In the genomic region with DNA sequence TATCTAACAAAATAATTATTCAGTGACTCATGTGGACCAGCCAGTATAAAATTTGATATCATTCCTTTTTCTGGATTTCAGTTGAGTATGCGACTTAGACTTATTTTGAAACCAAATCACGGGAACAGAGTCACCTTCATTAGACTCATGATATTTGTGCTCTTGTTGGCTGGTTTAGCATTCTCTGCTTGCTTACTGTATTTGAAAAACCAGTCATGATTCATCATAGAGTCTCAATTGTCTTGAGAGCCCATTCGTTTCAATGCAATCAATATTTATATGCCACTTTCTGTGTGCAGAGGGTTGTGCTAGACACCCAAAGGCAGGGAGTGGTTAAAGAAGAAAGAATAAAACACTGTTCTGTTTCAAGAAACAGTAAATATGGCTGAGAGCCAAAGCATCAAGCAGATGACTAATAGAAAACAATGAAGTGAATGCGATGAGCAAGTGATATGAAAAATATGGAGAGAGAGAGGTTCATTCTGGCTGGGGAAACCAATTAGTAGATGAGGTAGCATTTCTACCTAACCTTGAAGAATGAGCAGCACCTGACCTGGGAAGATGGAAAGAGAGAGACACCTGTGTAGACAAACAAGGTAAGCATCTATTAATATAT, we compare ENCODE assay signal across 16 cellular contexts.
DNase-seq lines count a peak whose midpoint lies in the region; ATAC-seq, FAIRE-seq and TF ChIP-seq lines count a peak whose summit lies in the region.
"Had no signal": no experiment of that assay in that cellular context is flagged by ENCODE, and none has a peak within 500 bp of the region (broad histone marks: within the 10 kb centered on the region; RNA-seq: fewer than 3 reads in every experiment).

No MANE protein-coding gene starts in this region.

- H3K79me2 ChIP-seq in PC-9 (ENCODE audit: low read depth) (no peaks in the 10 kb centered on the region; the same call in 1 of the 2 replicates), endothelial cell of umbilical vein (ENCODE audit: control insufficient read depth, insufficient read depth, low read length) (no peaks in the 10 kb centered on the region)

- no peak for TF ChIP-seq CTCF in PC-9 (conservative IDR thresholded peaks at IDR 0.05)
- TF ChIP-seq CTCF in endothelial cell of umbilical vein (IDR thresholded peaks at IDR 0.05; ENCODE audit: extremely low read depth in 1 of 2, insufficient read depth in 1 of 2, low read depth in 1 of 2, low read length in 2 of 2): no peak
- no peak for TF ChIP-seq CTCF in nephron progenitor cell (IDR thresholded peaks at IDR 0.05)

- H3K27ac ChIP-seq in PC-9 (peak overlapping the region; percentile 85), endothelial cell of umbilical vein (ENCODE audit: insufficient read depth, low read depth, low read length) (no peak overlapping the region)
- H3K27ac ChIP-seq: psoas muscle, transverse colon, WERI-Rb-1 had no signal

- H3K4me3 ChIP-seq in PC-9: peak overlapping the region; percentile 18; the same call in 1 of the 2 replicates
- H3K4me3 ChIP-seq in endothelial cell of umbilical vein (replicated peaks in 1 of 3; ENCODE audit: insufficient read depth in 1 of 3, low read depth in 1 of 3, low read length in 3 of 3): no peak overlapping the region
- H3K4me3 ChIP-seq: psoas muscle, transverse colon had no signal

- CTCF ChIA-PET in PC-9 (lab: Charles Lee): no interaction called here
- CTCF ChIA-PET in endothelial cell of umbilical vein (lab: Charles Lee): interaction anchor here (1.0 to 1.8 kb wide), 4 partner anchors 14 to 104 kb away, joined by 3 to 6 read pairs (median 4); no protein-coding TSS in a partner anchor

- DNase-seq in GM03348 (ENCODE audit: low spot score) (peak; percentile 46), PC-9 (peak; percentile 37 to 96), endothelial cell of umbilical vein (ENCODE audit: low read depth, low spot score) (peak; percentile 72), nephron progenitor cell (no peak), UCSD-AML1 (lab: John Stamatoyannopoulos, UW; ENCODE audit: unreplicated experiment) (no peak), sciatic nerve (ENCODE audit: low spot score) (no peak), 8988T (no peak), NCI-H2081 (lab: John Stamatoyannopoulos, UW) (no peak)
- DNase-seq: activated T-cell treated with anti-CD3 and anti-CD28 coated beads, Interleukin-2, amount 50 U/mL, for 72 hours; cerebellar nuclear complex; glutamatergic neuron; NCI-H187; psoas muscle; transverse colon; WERI-Rb-1 had no signal

- no peaks in the 10 kb centered on the region for H3K9me2 ChIP-seq in PC-9 (ENCODE audit: insufficient read depth)

- dilution Hi-C loops in endothelial cell of umbilical vein (cut with MboI; ENCODE audit: extremely low pct_ligation_motif_present, low sequenced_read_pairs): loop anchor here (25.0 kb wide), 1 partner anchor 90 kb away; a partner anchor contains a TSS

- FAIRE-seq in endothelial cell of umbilical vein (lab: Jason Lieb, UNC): peak; percentile 58
- FAIRE-seq: D721Med had no signal

- H3K27me3 ChIP-seq in PC-9 (ENCODE audit: insufficient read depth, low read depth): no peaks in the 10 kb centered on the region
- H3K27me3 ChIP-seq in endothelial cell of umbilical vein (ENCODE audit: control insufficient read depth in 2 of 2, insufficient read depth in 2 of 2, low read length in 2 of 2): no peaks in the 10 kb centered on the region
- H3K27me3 ChIP-seq: transverse colon had no signal

- H3K9ac ChIP-seq in endothelial cell of umbilical vein (replicated peaks; ENCODE audit: extremely low read depth, insufficient read depth, low read length): no peak overlapping the region

- no peaks in the 10 kb centered on the region for H3K9me3 ChIP-seq in PC-9 (ENCODE audit: insufficient read depth, low read depth)
- no peaks in the 10 kb centered on the region for H3K9me3 ChIP-seq in endothelial cell of umbilical vein (replicated peaks; ENCODE audit: control insufficient read depth, insufficient read depth, low read length)
- H3K9me3 ChIP-seq: psoas muscle, transverse colon had no signal

- H3K4me1 Mint-ChIP-seq in nephron progenitor cell: peaks cover 39% of the 10 kb centered on the region

- no peak for ATAC-seq in sciatic nerve
- ATAC-seq: activated T-cell treated with anti-CD3 and anti-CD28 coated beads, Interleukin-2, amount 50 U/mL, for 72 hours; psoas muscle had no signal

- BruUV-seq in PC-9 (replicated peaks; lab: Mats Ljungman, UMichigan) (no TSS peak), endothelial cell of umbilical vein (replicated peaks; lab: Mats Ljungman, UMichigan) (no TSS peak)

- no peaks in the 10 kb centered on the region for H3K27me3 Mint-ChIP-seq in nephron progenitor cell (ENCODE audit: low read depth, poor library complexity)

- no peaks in the 10 kb centered on the region for H3K36me3 Mint-ChIP-seq in nephron progenitor cell (ENCODE audit: low read depth)

- no peaks in the 10 kb centered on the region for H3K36me3 ChIP-seq in PC-9 (ENCODE audit: low read depth)
- H3K36me3 ChIP-seq in endothelial cell of umbilical vein (ENCODE audit: control insufficient read depth in 2 of 2, extremely low read depth in 1 of 2, insufficient read depth in 2 of 2, low read length in 2 of 2): no peaks in the 10 kb centered on the region
- H3K36me3 ChIP-seq: transverse colon, WERI-Rb-1 had no signal

- H3K9me3 Mint-ChIP-seq in nephron progenitor cell: no peaks in the 10 kb centered on the region
- H3K9me3 Mint-ChIP-seq: activated T-cell treated with anti-CD3 and anti-CD28 coated beads, Interleukin-2, amount 50 U/mL, for 72 hours had no signal

- no peaks in the 10 kb centered on the region for H3K9me1 ChIP-seq in endothelial cell of umbilical vein (replicated peaks; ENCODE audit: control insufficient read depth, extremely low read depth, insufficient read depth, low read length)

- peaks cover 80% of the 10 kb centered on the region for H3K4me1 ChIP-seq in PC-9 (replicated peaks; ENCODE audit: insufficient read depth)
- peaks cover 18% of the 10 kb centered on the region for H3K4me1 ChIP-seq in endothelial cell of umbilical vein (ENCODE audit: control insufficient read depth, extremely low read depth, insufficient read depth, low read length)

- H3K4me3 Mint-ChIP-seq in nephron progenitor cell: no peak overlapping the region
- H3K4me3 Mint-ChIP-seq: activated T-cell treated with anti-CD3 and anti-CD28 coated beads, Interleukin-2, amount 50 U/mL, for 72 hours had no signal

- H2AFZ ChIP-seq in PC-9 (no peak overlapping the region), endothelial cell of umbilical vein (ENCODE audit: low read depth, low read length) (no peak overlapping the region)

- H3K4me2 ChIP-seq in PC-9 (peak overlapping the region; percentile 61), endothelial cell of umbilical vein (ENCODE audit: insufficient read depth, low read length) (peak overlapping the region; percentile 28)

- no peaks in the 10 kb centered on the region for H4K20me1 ChIP-seq in PC-9 (ENCODE audit: insufficient read depth)
- H4K20me1 ChIP-seq in endothelial cell of umbilical vein (replicated peaks; ENCODE audit: control insufficient read depth, extremely low read depth, insufficient read depth, low read length): no peaks in the 10 kb centered on the region

- peaks cover 56% of the 10 kb centered on the region for H3F3A ChIP-seq in PC-9 (ENCODE audit: insufficient read depth, low read depth)

- TF ChIP-seq POLR2A in endothelial cell of umbilical vein (IDR thresholded peaks at IDR 0.05; ENCODE audit: low read depth, low read length): no peak

- peak overlapping the region; percentile 49 for H3K27ac Mint-ChIP-seq in nephron progenitor cell
- H3K27ac Mint-ChIP-seq: activated T-cell treated with anti-CD3 and anti-CD28 coated beads, Interleukin-2, amount 50 U/mL, for 72 hours had no signal

- intact Hi-C loops in PC-9 (cut with micrococcal nuclease; ENCODE audit: unreplicated experiment) (loop anchor here (1.0 kb wide), 4 partner anchors 19 to 311 kb away; no protein-coding TSS in a partner anchor), endothelial cell of umbilical vein (cut with micrococcal nuclease) (no loop called here), sciatic nerve (cut with DNase I) (no loop called here)

- POLR2A ChIA-PET in PC-9 (lab: Charles Lee; ENCODE audit: unreplicated experiment) (interaction anchor here (0.6 kb wide), 1 partner anchor 981 kb away, joined by 8 read pairs; no protein-coding TSS in a partner anchor), endothelial cell of umbilical vein (lab: Charles Lee) (no interaction called here)

TF ChIP-seq in endothelial cell of umbilical vein, 7 proteins besides CTCF, POLR2A, EP300 and RAD21:
- TF ChIP-seq GATA2 (IDR thresholded peaks at IDR 0.05; ENCODE audit: insufficient read depth, insufficient read length, low read depth, low read length): peak; percentile 56
- peak; percentile 58 for TF ChIP-seq FOS (IDR thresholded peaks at IDR 0.05; ENCODE audit: borderline replicate concordance, insufficient read depth, low read length)
- peak; percentile 55 for TF ChIP-seq JUN (IDR thresholded peaks at IDR 0.05; ENCODE audit: borderline replicate concordance, insufficient read depth, insufficient read length, low read depth)
- TF ChIP-seq, protein P1, sequence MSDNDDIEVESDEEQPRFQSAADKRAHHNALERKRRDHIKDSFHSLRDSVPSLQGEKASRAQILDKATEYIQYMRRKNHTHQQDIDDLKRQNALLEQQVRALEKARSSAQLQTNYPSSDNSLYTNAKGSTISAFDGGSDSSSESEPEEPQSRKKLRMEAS (IDR thresholded peaks at IDR 0.05; ENCODE audit: insufficient read depth, insufficient read length): no peak
- no peak for TF ChIP-seq MYC (IDR thresholded peaks at IDR 0.05; ENCODE audit: low read depth, low read length)
- TF ChIP-seq POLR2AphosphoS5 (IDR thresholded peaks at IDR 0.05; ENCODE audit: insufficient read depth, low read depth, low read length): no peak
- no peak for TF ChIP-seq EZH2 (IDR thresholded peaks at IDR 0.05; ENCODE audit: borderline replicate concordance, low read depth, low read length, severe bottlenecking)

Comparison
In these comparisons a context has a peak if more than half of its experiments do, and no peak if none do; other contexts are left out.
1. DNase-seq: peak in GM03348 (single experiment), PC-9 (2 of 2) and endothelial cell of umbilical vein (single experiment); none in nephron progenitor cell (single experiment), UCSD-AML1 (single experiment), sciatic nerve (single experiment), 8988T (single experiment) and NCI-H2081 (0 of 2).